Comparison of ENCODE assay signal across 1 cellular context in the genomic region with DNA sequence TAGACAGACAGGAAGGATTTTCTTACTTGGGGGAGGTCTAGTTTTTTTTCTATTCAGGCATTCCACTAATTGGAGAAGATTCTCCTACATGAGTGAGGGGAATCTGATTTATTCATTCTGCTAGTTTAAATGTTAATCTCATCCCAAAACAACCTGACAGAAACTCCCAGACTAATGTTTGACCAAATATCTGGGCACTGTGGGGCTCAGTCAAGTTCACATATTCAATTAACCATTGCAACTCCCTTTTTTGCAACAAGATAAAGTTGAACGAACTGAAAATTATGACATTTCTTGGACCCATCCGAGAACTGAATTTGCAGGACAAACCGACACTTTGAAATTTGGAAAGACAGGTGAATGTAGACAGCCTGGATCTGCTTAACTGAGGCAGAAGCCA.
TF ChIP-seq lines count a peak whose summit lies in the region.

No MANE protein-coding gene starts in this region.

TF ChIP-seq in H1, 55 proteins besides CTCF, POLR2A, EP300 and RAD21 (continued from another document):
- TF ChIP-seq RFX5 (IDR thresholded peaks at IDR 0.05; ENCODE audit: borderline replicate concordance, low read depth, low read length) = 0 out of 2 replicates have a peak, but pooled peaks have one; percentile 18
- no peak for TF ChIP-seq BRCA1 (IDR thresholded peaks at IDR 0.05; ENCODE audit: low read depth, low read length)
- TF ChIP-seq SP1 (IDR thresholded peaks at IDR 0.05; ENCODE audit: low read depth, low read length) = no peak
- TF ChIP-seq NANOG (IDR thresholded peaks at IDR 0.05; ENCODE audit: insufficient read depth, low read depth, low read length, poor library complexity, severe bottlenecking) = no peak
- no peak for TF ChIP-seq TEAD4 (IDR thresholded peaks at IDR 0.05; ENCODE audit: low read depth, low read length)
